In genomic region chr17:45893725-45894021, GRCh38 we compare ENCODE assay signal across 1 cellular context.
TF ChIP-seq lines count a peak whose summit lies in the region.

No MANE protein-coding gene starts in this region.

TF ChIP-seq in HepG2, 621 proteins besides CTCF, POLR2A, EP300 and RAD21:
- TF ChIP-seq ZNF572 (CRISPR knock-in tag; IDR thresholded peaks at IDR 0.05) (0 out of 2 replicates have a peak, but pooled peaks have one; percentile 36), ZNF501 (CRISPR knock-in tag; IDR thresholded peaks at IDR 0.05) (peak; percentile 3; the same call in 1 of the 2 replicates), ZNF577 (CRISPR knock-in tag; IDR thresholded peaks at IDR 0.05; ENCODE audit: borderline replicate concordance, low read depth) (0 out of 2 replicates have a peak, but pooled peaks have one; percentile 63), HNF1B (CRISPR knock-in tag; IDR thresholded peaks at IDR 0.05) (peak; percentile 59; the same call in 1 of the 2 replicates), PAXIP1 (CRISPR knock-in tag; conservative IDR thresholded peaks at IDR 0.05) (0 out of 2 replicates have a peak, but pooled peaks have one; percentile 14), HDAC6 (IDR thresholded peaks at IDR 0.05; ENCODE audit: low read depth, low read length) (no peak), UBTF (CRISPR knock-in tag; IDR thresholded peaks at IDR 0.05) (no peak), JUN (CRISPR knock-in tag; IDR thresholded peaks at IDR 0.05) (0 out of 2 replicates have a peak, but pooled peaks have one; percentile 10), ZNF143 (CRISPR knock-in tag; IDR thresholded peaks at IDR 0.05) (0 out of 2 replicates have a peak, but pooled peaks have one; percentile 14)
